ENCODE assay signal across 4 cellular contexts in the genomic region with DNA sequence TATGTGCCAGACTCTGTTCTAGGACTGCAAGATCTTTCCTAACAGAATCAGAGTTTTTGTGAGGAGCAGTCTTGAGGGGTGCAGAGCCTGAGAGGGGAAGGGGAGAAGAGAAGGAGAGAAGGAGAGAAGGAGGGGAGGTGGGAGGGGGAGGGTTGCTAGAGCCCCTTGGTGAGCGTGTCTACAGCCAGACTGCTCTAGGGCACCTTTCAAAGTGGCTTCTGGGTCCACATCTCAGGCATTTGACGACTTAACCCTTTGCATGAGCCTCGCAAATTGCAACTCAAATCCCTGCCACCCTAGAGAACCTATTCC.
TF ChIP-seq lines count a peak whose summit lies in the region.

No MANE protein-coding gene starts in this region.

TF ChIP-seq in SK-N-SH treated with all-trans-retinoic acid at 6 μM for 48 hours, 23 proteins besides CTCF, POLR2A, EP300 and RAD21 (continued from another document):
- TF ChIP-seq, protein P1, sequence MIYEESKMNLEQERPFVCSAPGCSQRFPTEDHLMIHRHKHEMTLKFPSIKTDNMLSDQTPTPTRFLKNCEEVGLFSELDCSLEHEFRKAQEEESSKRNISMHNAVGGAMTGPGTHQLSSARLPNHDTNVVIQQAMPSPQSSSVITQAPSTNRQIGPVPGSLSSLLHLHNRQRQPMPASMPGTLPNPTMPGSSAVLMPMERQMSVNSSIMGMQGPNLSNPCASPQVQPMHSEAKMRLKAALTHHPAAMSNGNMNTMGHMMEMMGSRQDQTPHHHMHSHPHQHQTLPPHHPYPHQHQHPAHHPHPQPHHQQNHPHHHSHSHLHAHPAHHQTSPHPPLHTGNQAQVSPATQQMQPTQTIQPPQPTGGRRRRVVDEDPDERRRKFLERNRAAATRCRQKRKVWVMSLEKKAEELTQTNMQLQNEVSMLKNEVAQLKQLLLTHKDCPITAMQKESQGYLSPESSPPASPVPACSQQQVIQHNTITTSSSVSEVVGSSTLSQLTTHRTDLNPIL (CRISPR knock-in tag; IDR thresholded peaks at IDR 0.05; ENCODE audit: low read depth) = no peak
- no peak for TF ChIP-seq CSDC2 (CRISPR knock-in tag; IDR thresholded peaks at IDR 0.05)
- TF ChIP-seq, protein P2, sequence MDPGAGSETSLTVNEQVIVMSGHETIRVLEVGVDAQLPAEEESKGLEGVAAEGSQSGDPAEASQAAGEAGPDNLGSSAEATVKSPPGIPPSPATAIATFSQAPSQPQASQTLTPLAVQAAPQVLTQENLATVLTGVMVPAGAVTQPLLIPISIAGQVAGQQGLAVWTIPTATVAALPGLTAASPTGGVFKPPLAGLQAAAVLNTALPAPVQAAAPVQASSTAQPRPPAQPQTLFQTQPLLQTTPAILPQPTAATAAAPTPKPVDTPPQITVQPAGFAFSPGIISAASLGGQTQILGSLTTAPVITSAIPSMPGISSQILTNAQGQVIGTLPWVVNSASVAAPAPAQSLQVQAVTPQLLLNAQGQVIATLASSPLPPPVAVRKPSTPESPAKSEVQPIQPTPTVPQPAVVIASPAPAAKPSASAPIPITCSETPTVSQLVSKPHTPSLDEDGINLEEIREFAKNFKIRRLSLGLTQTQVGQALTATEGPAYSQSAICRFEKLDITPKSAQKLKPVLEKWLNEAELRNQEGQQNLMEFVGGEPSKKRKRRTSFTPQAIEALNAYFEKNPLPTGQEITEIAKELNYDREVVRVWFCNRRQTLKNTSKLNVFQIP (CRISPR knock-in tag; IDR thresholded peaks at IDR 0.05; ENCODE audit: borderline replicate concordance, low read depth) = no peak
- no peak for TF ChIP-seq PATZ1 (CRISPR knock-in tag; IDR thresholded peaks at IDR 0.05; ENCODE audit: borderline replicate concordance)
- no peak for TF ChIP-seq ZNF70 (CRISPR knock-in tag; IDR thresholded peaks at IDR 0.05)
- no peak for TF ChIP-seq ZFP3 (CRISPR knock-in tag; IDR thresholded peaks at IDR 0.05)
- no peak for TF ChIP-seq SNAI2 (CRISPR knock-in tag; IDR thresholded peaks at IDR 0.05)

TF ChIP-seq in SK-N-SH, 30 proteins besides CTCF, POLR2A, EP300 and RAD21 (continued from another document and continues in another):
- TF ChIP-seq, protein P3, sequence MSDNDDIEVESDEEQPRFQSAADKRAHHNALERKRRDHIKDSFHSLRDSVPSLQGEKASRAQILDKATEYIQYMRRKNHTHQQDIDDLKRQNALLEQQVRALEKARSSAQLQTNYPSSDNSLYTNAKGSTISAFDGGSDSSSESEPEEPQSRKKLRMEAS (IDR thresholded peaks at IDR 0.05; ENCODE audit: low read depth) = no peak
- TF ChIP-seq FOXM1 (IDR thresholded peaks at IDR 0.05; ENCODE audit: low read depth) = no peak
- TF ChIP-seq TEAD4 (IDR thresholded peaks at IDR 0.05; ENCODE audit: borderline replicate concordance, insufficient read depth) = no peak
- no peak for TF ChIP-seq RXRA (IDR thresholded peaks at IDR 0.05; ENCODE audit: borderline replicate concordance, low read depth)
- TF ChIP-seq CHD2 (IDR thresholded peaks at IDR 0.05; ENCODE audit: low read length, partially characterized antibody) = no peak
- TF ChIP-seq MXI1 (IDR thresholded peaks at IDR 0.05; ENCODE audit: low read depth, low read length) = no peak
- no peak for TF ChIP-seq YY1 (IDR thresholded peaks at IDR 0.05; ENCODE audit: low read depth)
- TF ChIP-seq FOXJ3 (CRISPR knock-in tag; IDR thresholded peaks at IDR 0.05) = no peak
- no peak for TF ChIP-seq GABPA (IDR thresholded peaks at IDR 0.05; ENCODE audit: low read depth)
- no peak for TF ChIP-seq REST (IDR thresholded peaks at IDR 0.05; ENCODE audit: low read depth, low read length)
- TF ChIP-seq TCF12 (IDR thresholded peaks at IDR 0.05) = no peak
- no peak for TF ChIP-seq TAF1 (IDR thresholded peaks at IDR 0.05; ENCODE audit: borderline replicate concordance, low read depth, low read length)
- no peak for TF ChIP-seq FOSL2 (IDR thresholded peaks at IDR 0.05; ENCODE audit: borderline replicate concordance, low read depth)
- no peak for TF ChIP-seq RFX5 (IDR thresholded peaks at IDR 0.05; ENCODE audit: low read length)
- no peak for TF ChIP-seq SIN3A (IDR thresholded peaks at IDR 0.05; ENCODE audit: borderline replicate concordance, low read depth, low read length)
- TF ChIP-seq GATA2 (CRISPR knock-in tag; IDR thresholded peaks at IDR 0.05) = no peak
- no peak for TF ChIP-seq RCOR1 (IDR thresholded peaks at IDR 0.05; ENCODE audit: low read length)
- TF ChIP-seq JUND (IDR thresholded peaks at IDR 0.05) = no peak

TF ChIP-seq in HEK293, 187 proteins besides CTCF, POLR2A, EP300 and RAD21:
- TF ChIP-seq, protein P4, sequence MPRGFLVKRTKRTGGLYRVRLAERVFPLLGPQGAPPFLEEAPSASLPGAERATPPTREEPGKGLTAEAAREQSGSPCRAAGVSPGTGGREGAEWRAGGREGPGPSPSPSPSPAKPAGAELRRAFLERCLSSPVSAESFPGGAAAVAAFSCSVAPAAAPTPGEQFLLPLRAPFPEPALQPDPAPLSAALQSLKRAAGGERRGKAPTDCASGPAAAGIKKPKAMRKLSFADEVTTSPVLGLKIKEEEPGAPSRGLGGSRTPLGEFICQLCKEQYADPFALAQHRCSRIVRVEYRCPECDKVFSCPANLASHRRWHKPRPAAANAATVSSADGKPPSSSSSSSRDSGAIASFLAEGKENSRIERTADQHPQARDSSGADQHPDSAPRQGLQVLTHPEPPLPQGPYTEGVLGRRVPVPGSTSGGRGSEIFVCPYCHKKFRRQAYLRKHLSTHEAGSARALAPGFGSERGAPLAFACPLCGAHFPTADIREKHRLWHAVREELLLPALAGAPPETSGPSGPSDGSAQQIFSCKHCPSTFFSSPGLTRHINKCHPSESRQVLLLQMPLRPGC (tag by site-specific recombination; IDR thresholded peaks at IDR 0.05) = 0 out of 2 replicates have a peak, but pooled peaks have one; percentile 28
- no peak for TF ChIP-seq ZNF146 (tag by site-specific recombination; IDR thresholded peaks at IDR 0.05)

TF ChIP-seq in K562, 482 proteins besides CTCF, POLR2A, EP300 and RAD21 (continued from another document and continues in another):
- TF ChIP-seq, protein P5, sequence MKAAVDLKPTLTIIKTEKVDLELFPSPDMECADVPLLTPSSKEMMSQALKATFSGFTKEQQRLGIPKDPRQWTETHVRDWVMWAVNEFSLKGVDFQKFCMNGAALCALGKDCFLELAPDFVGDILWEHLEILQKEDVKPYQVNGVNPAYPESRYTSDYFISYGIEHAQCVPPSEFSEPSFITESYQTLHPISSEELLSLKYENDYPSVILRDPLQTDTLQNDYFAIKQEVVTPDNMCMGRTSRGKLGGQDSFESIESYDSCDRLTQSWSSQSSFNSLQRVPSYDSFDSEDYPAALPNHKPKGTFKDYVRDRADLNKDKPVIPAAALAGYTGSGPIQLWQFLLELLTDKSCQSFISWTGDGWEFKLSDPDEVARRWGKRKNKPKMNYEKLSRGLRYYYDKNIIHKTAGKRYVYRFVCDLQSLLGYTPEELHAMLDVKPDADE (conservative IDR thresholded peaks at IDR 0.05; ENCODE audit: control insufficient read depth, low read depth, low read length) = no peak
- no peak for TF ChIP-seq NFIX (CRISPR knock-in tag; IDR thresholded peaks at IDR 0.05; ENCODE audit: low read depth)
- no peak for TF ChIP-seq TEAD4 (IDR thresholded peaks at IDR 0.05; ENCODE audit: low read length)
- no peak for TF ChIP-seq TEAD4 (CRISPR knock-in tag; IDR thresholded peaks at IDR 0.05; ENCODE audit: borderline replicate concordance)
- TF ChIP-seq MED1 (CRISPR knock-in tag; IDR thresholded peaks at IDR 0.05; ENCODE audit: borderline replicate concordance) = no peak
- TF ChIP-seq KAT7 (CRISPR knock-in tag; IDR thresholded peaks at IDR 0.05; ENCODE audit: borderline replicate concordance) = no peak
- no peak for TF ChIP-seq MTA2 (IDR thresholded peaks at IDR 0.05; ENCODE audit: low read depth)
- TF ChIP-seq KLF6 (CRISPR knock-in tag; IDR thresholded peaks at IDR 0.05; ENCODE audit: borderline replicate concordance) = no peak
- TF ChIP-seq MYNN (IDR thresholded peaks at IDR 0.05) = no peak
- no peak for TF ChIP-seq MYNN (CRISPR knock-in tag; IDR thresholded peaks at IDR 0.05)
- TF ChIP-seq PTBP1 (IDR thresholded peaks at IDR 0.05; ENCODE audit: low read depth, low read length) = no peak
- TF ChIP-seq FOXM1 (IDR thresholded peaks at IDR 0.05; ENCODE audit: low read depth) = no peak
- TF ChIP-seq FOXM1 (CRISPR knock-in tag; IDR thresholded peaks at IDR 0.05; ENCODE audit: low read depth) = 0 out of 2 replicates have a peak, but pooled peaks have one; percentile 33
- TF ChIP-seq, protein P6, sequence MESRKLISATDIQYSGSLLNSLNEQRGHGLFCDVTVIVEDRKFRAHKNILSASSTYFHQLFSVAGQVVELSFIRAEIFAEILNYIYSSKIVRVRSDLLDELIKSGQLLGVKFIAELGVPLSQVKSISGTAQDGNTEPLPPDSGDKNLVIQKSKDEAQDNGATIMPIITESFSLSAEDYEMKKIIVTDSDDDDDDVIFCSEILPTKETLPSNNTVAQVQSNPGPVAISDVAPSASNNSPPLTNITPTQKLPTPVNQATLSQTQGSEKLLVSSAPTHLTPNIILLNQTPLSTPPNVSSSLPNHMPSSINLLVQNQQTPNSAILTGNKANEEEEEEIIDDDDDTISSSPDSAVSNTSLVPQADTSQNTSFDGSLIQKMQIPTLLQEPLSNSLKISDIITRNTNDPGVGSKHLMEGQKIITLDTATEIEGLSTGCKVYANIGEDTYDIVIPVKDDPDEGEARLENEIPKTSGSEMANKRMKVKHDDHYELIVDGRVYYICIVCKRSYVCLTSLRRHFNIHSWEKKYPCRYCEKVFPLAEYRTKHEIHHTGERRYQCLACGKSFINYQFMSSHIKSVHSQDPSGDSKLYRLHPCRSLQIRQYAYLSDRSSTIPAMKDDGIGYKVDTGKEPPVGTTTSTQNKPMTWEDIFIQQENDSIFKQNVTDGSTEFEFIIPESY (CRISPR knock-in tag; IDR thresholded peaks at IDR 0.05) = 0 out of 2 replicates have a peak, but pooled peaks have one; percentile 31
- no peak for TF ChIP-seq HIVEP1 (CRISPR knock-in tag; IDR thresholded peaks at IDR 0.05)
- 0 out of 2 replicates have a peak, but pooled peaks have one; percentile 48 for TF ChIP-seq ZNF263 (CRISPR knock-in tag; IDR thresholded peaks at IDR 0.05; ENCODE audit: borderline replicate concordance)
- no peak for TF ChIP-seq ZNF143 (CRISPR knock-in tag; IDR thresholded peaks at IDR 0.05)
- TF ChIP-seq ZC3H8 (IDR thresholded peaks at IDR 0.05) = 0 out of 2 replicates have a peak, but pooled peaks have one; percentile 58
- no peak for TF ChIP-seq NFYB (IDR thresholded peaks at IDR 0.05; ENCODE audit: extremely low read depth, insufficient read length)
- TF ChIP-seq CBX3 (IDR thresholded peaks at IDR 0.05; ENCODE audit: borderline replicate concordance in 1 of 2, low read length in 2 of 2) = 0 out of 3 replicates have a peak, but pooled peaks of 1 of the 2 experiments have one; percentile 4
- TF ChIP-seq PBX2 (CRISPR knock-in tag; IDR thresholded peaks at IDR 0.05; ENCODE audit: low read depth) = no peak
- no peak for TF ChIP-seq PBX2 (tag; conservative IDR thresholded peaks at IDR 0.05; ENCODE audit: low read depth)
